ENCODE assay signal across 11 cellular contexts in genomic region chr7:801940-802364, GRCh38. TPM values are rescaled to one million over a fixed set of nuclear protein-coding genes. Genes with fewer than 3 reads are reported as not detected.
DNase-seq lines count a peak whose midpoint lies in the region; ATAC-seq and TF ChIP-seq lines count a peak whose summit lies in the region.
"Had no signal": no experiment of that assay in that cellular context is flagged by ENCODE, and none has a peak within 500 bp of the region (broad histone marks: within the 10 kb centered on the region; RNA-seq: fewer than 3 reads in every experiment).

No MANE protein-coding gene starts in this region.

- H3K27me3 ChIP-seq in heart right ventricle: no peaks in the 10 kb centered on the region

- DNase-seq in DMS79 (lab: John Stamatoyannopoulos, UW) (peak; percentile 84), RWPE1 (ENCODE audit: low spot score) (no peak), heart right ventricle (peak; percentile 32 to 58), retina (peak; percentile 28), SK-N-DZ (ENCODE audit: low spot score) (no peak), putamen (ENCODE audit: low spot score) (no peak), DMS114 treated with DMSO at 0.1 percent for 48 hours (lab: John Stamatoyannopoulos, UW; ENCODE audit: unreplicated experiment) (no peak)
- DNase-seq: activated gamma-delta T cell treated with Interleukin-2 at 50 U/mL for 16 hours, erythroblast, T-helper 17 cell had no signal

- peak in 7 of 8 donors; percentile 37 to 74 (median 66) for ATAC-seq in heart right ventricle
- no peak for ATAC-seq in GM18867 (IDR thresholded peaks at IDR 0.05; ENCODE audit: unreplicated experiment)
- ATAC-seq: T-helper 17 cell had no signal

- no peaks in the 10 kb centered on the region for H3K9me3 ChIP-seq in heart right ventricle

- intact Hi-C loops in heart right ventricle (cut with DNase I): no loop called here

- H3K27ac ChIP-seq in RWPE1: peak overlapping the region; percentile 49
- peak overlapping the region in 6 of 10 donors; percentile 9 to 58 (median 30) for H3K27ac ChIP-seq in heart right ventricle

- peaks cover 0 to 27% (median 14%) of the 10 kb centered on the region in 9 donors for H3K4me1 ChIP-seq in heart right ventricle

- CTCF ChIA-PET in RWPE1 (lab: Yijun Ruan, JAX): no interaction called here

- POLR2A ChIA-PET in RWPE1 (lab: Yijun Ruan, JAX; ENCODE audit: low non-redundant PET): no interaction called here

- TF ChIP-seq CTCF in RWPE1 (conservative IDR thresholded peaks at IDR 0.05; ENCODE audit: low read depth): no peak
- TF ChIP-seq CTCF in heart right ventricle (IDR thresholded peaks at IDR 0.05): no peak

- H3K4me3 ChIP-seq in heart right ventricle: peak overlapping the region in 4 of 10 donors; percentile 7 to 34 (median 20)

- H3K36me3 ChIP-seq in heart right ventricle: no peaks in the 10 kb centered on the region

- 30 to 34% methylated on average over 18 of the region's 18 CpGs for WGBS in heart right ventricle, 2 donors

RNA-seq across cellular contexts. Expression of gene SUN1, which starts 30.3 kb away (rescaled TPM):
- total RNA-seq in heart right ventricle: 100 to 1,000 TPM; 129 to 211 (median 183) TPM
- 100 to 1,000 TPM in 1 of 2 donors, 10 to 100 TPM in 1; 69.2 to 203 TPM for polyA plus RNA-seq in heart right ventricle
- 120 and 153 TPM in 2 replicates for polyA plus RNA-seq in SK-N-DZ (2014; cell fraction: cytosol; rRNA removed)
- polyA plus RNA-seq in SK-N-DZ (2014; cell fraction: nucleus; rRNA removed): 448 and 810 TPM in 2 replicates

Comparison
In these comparisons a context has a peak if more than half of its experiments do, and no peak if none do; other contexts are left out.
1. DNase-seq: peak in DMS79 (single experiment), heart right ventricle (2 of 2) and retina (single experiment); none in RWPE1 (single experiment), SK-N-DZ (single experiment), putamen (single experiment) and DMS114 treated with DMSO at 0.1 percent for 48 hours (single experiment).